ENCODE assay signal across 23 cellular contexts in genomic region chr2:118614856-118615255, GRCh38.
DNase-seq lines count a peak whose midpoint lies in the region; ATAC-seq and TF ChIP-seq lines count a peak whose summit lies in the region.
"Had no signal": no experiment of that assay in that cellular context is flagged by ENCODE, and none has a peak within 500 bp of the region (broad histone marks: within the 10 kb centered on the region; RNA-seq: fewer than 3 reads in every experiment).

No MANE protein-coding gene starts in this region.

- H3K27me3 ChIP-seq in SK-N-SH (ENCODE audit: insufficient read depth) = no peaks in the 10 kb centered on the region; the same call in 1 of the 2 replicates
- H3K27me3 ChIP-seq: body of pancreas had no signal

- H3K4me2 ChIP-seq in SK-N-SH = no peak overlapping the region
- H3K4me2 ChIP-seq: KMS-11 had no signal

- H3K4me3 ChIP-seq in AG09309 (ENCODE audit: control insufficient read depth, low read depth, low read length) (no peak overlapping the region), astrocyte of the cerebellum (ENCODE audit: low read depth, low read length) (no peak overlapping the region), SK-N-SH (ENCODE audit: low read depth in 2 of 2, low read length in 1 of 2) (no peak overlapping the region)
- H3K4me3 ChIP-seq: body of pancreas, mucosa of descending colon, suprapubic skin had no signal

- no peak overlapping the region for H2AFZ ChIP-seq in SK-N-SH (ENCODE audit: low read depth)

- no peaks in the 10 kb centered on the region for H3K9me2 ChIP-seq in SK-N-SH

- no peaks in the 10 kb centered on the region for H3K36me3 ChIP-seq in SK-N-SH (replicated peaks in 1 of 2; ENCODE audit: control insufficient read depth in 1 of 2, insufficient read depth in 2 of 2, low read length in 1 of 2)
- H3K36me3 ChIP-seq: neutrophil, suprapubic skin had no signal

- CTCF ChIA-PET in SK-N-SH (lab: Yijun Ruan, JAX) = no interaction called here

- no peak for TF ChIP-seq CTCF in AG09309 (IDR thresholded peaks at IDR 0.05; ENCODE audit: control insufficient read depth, insufficient read depth, low read depth, low read length, missing control alignments)
- no peak for TF ChIP-seq CTCF in astrocyte of the cerebellum (IDR thresholded peaks at IDR 0.05; ENCODE audit: low read depth, low read length, missing control alignments)
- no peak for TF ChIP-seq CTCF in SK-N-SH (IDR thresholded peaks at IDR 0.05)
- no peak for TF ChIP-seq CTCF in omental fat pad (IDR thresholded peaks at IDR 0.05)

- TF ChIP-seq EP300 in SK-N-SH (IDR thresholded peaks at IDR 0.05; ENCODE audit: borderline replicate concordance in 1 of 2, low read depth in 1 of 2, low read length in 1 of 2) = no peak

- no peaks in the 10 kb centered on the region for H3K79me2 ChIP-seq in SK-N-SH (ENCODE audit: insufficient read depth)

- DNase-seq in AG09309 (ENCODE audit: low read depth) = peak; percentile 48
- peak; percentile 5 for DNase-seq in LHCN-M2 (ENCODE audit: low read depth)
- DNase-seq in astrocyte of the cerebellum (ENCODE audit: low read depth) = peak; percentile 2
- DNase-seq in iris pigment epithelial cell (ENCODE audit: low read depth) = peak; percentile 14
- DNase-seq in NCI-H2227 (lab: John Stamatoyannopoulos, UW; ENCODE audit: unreplicated experiment) = no peak
- no peak for DNase-seq in cortex of kidney (lab: John Stamatoyannopoulos, UW)
- DNase-seq in SK-N-SH = no peak
- DNase-seq in omental fat pad (ENCODE audit: low spot score) = no peak
- DNase-seq: activated B cell treated with CpG ODN at 0.5 μM for 24 hours; activated naive CD4-positive, alpha-beta T cell treated with anti-CD3 and anti-CD28 coated beads for 36 hours; activated T-cell treated with anti-CD3 and anti-CD28 coated beads, Interleukin-2, amount 50 U/mL, for 4 hours; body of pancreas; CD4-positive, CD25-positive, alpha-beta regulatory T cell; DMS153; mucosa of descending colon; NCI-H1105 treated with DMSO at 0.1 percent for 48 hours; NCI-H2107; NCI-H526 treated with DMSO at 0.1 percent for 48 hours; stimulated activated CD4-positive, alpha-beta T cell treated with anti-CD3 and anti-CD28 coated beads, Interleukin-15, amount 100 ng/mL, for 24 hours had no signal

- H3K9me3 ChIP-seq in SK-N-SH = no peaks in the 10 kb centered on the region
- H3K9me3 ChIP-seq: body of pancreas, mucosa of descending colon, neutrophil, suprapubic skin had no signal

- no peak for ATAC-seq in omental fat pad (ENCODE audit: low FRiP score)
- ATAC-seq: activated T-cell treated with anti-CD3 and anti-CD28 coated beads, Interleukin-2, amount 50 U/mL, for 4 hours; body of pancreas; left lobe of liver; mucosa of descending colon had no signal

- H3K27ac ChIP-seq in SK-N-SH (ENCODE audit: low read depth in 2 of 2, low read length in 1 of 2) = no peak overlapping the region
- H3K27ac ChIP-seq: body of pancreas, KMS-11, neutrophil, suprapubic skin had no signal

- 51% methylated on average over 8 of the region's 8 CpGs for WGBS in SK-N-SH (ENCODE audit: low lambda C conversion rate)

- TF ChIP-seq RAD21 in SK-N-SH (IDR thresholded peaks at IDR 0.05; ENCODE audit: low read length) = no peak

- POLR2A ChIA-PET in SK-N-SH (lab: Yijun Ruan, JAX) = no interaction called here

- no peak overlapping the region for H3K9ac ChIP-seq in SK-N-SH
- H3K9ac ChIP-seq: KMS-11 had no signal

- H3F3A ChIP-seq in SK-N-SH (replicated peaks; ENCODE audit: insufficient read depth) = no peaks in the 10 kb centered on the region

- no peaks in the 10 kb centered on the region for H4K20me1 ChIP-seq in SK-N-SH (ENCODE audit: insufficient read depth)

- no peaks in the 10 kb centered on the region for H3K4me1 ChIP-seq in SK-N-SH (ENCODE audit: control insufficient read depth in 1 of 2, insufficient read depth in 2 of 2, low read depth in 1 of 2, low read length in 1 of 2)
- H3K4me1 ChIP-seq: body of pancreas, suprapubic skin had no signal

- in situ Hi-C loops in astrocyte of the cerebellum (cut with HindIII; ENCODE audit: low sequenced_read_pairs) = no loop called here

TF ChIP-seq in SK-N-SH, 30 proteins besides CTCF, POLR2A, EP300 and RAD21:
- TF ChIP-seq GABPA (IDR thresholded peaks at IDR 0.05; ENCODE audit: low read depth) (no peak), IRF3 (IDR thresholded peaks at IDR 0.05; ENCODE audit: low read depth, low read length) (no peak), TEAD4 (IDR thresholded peaks at IDR 0.05; ENCODE audit: borderline replicate concordance, insufficient read depth) (no peak), MXI1 (IDR thresholded peaks at IDR 0.05; ENCODE audit: low read depth, low read length) (no peak), FOXM1 (IDR thresholded peaks at IDR 0.05; ENCODE audit: low read depth) (no peak), SIN3A (IDR thresholded peaks at IDR 0.05; ENCODE audit: borderline replicate concordance, low read depth, low read length) (no peak), FOXJ3 (CRISPR knock-in tag; IDR thresholded peaks at IDR 0.05) (no peak), JUND (IDR thresholded peaks at IDR 0.05) (no peak), GATA2 (CRISPR knock-in tag; IDR thresholded peaks at IDR 0.05) (no peak)
TF ChIP-seq in SK-N-SH: peak in this region for 0.

Comparison
In these comparisons a context has a peak if more than half of its experiments do, and no peak if none do; other contexts are left out.
1. DNase-seq: peak in AG09309 (single experiment), LHCN-M2 (single experiment), astrocyte of the cerebellum (single experiment) and iris pigment epithelial cell (single experiment); none in NCI-H2227 (single experiment), cortex of kidney (single experiment), SK-N-SH (single experiment) and omental fat pad (single experiment).